8 cellular contexts compared by ENCODE assay signal in genomic region chr14:102319351-102320032, GRCh38. TPM values are rescaled to one million over a fixed set of nuclear protein-coding genes. Genes with fewer than 3 reads are reported as not detected.
A peak's percentile ranks its signal among the peaks of the same experiment; 100 is the strongest.
DNase-seq lines count a peak whose midpoint lies in the region; ATAC-seq and TF ChIP-seq lines count a peak whose summit lies in the region.

Gene ZNF839 (plus strand): TSS chr14:102319746. CDS start chr14:102319766, 20 bp downstream.

- intact Hi-C loops in CD8-positive, alpha-beta T cell (cut with DNase I, micrococcal nuclease) = loop anchor here (1.0 to 10.0 kb wide), 12 partner anchors 14 to 1942 kb away; partner anchors contain the start of genes CINP (in 2 of the 2), HSP90AA1 (in 2 of the 2), MOK (in 2 of the 2) and TECPR2 (in 2 of the 2)

- 1% methylated on average over 71 of the region's 71 CpGs for WGBS in ectodermal cell, 2 experiments

- peak within 1 kb of the TSS; percentile 73 for H3K9ac ChIP-seq in HUES48 (ENCODE audit: low read depth, low read length)

- H3K4me3 ChIP-seq in CD8-positive, alpha-beta T cell (ENCODE audit: low read depth, low read length) = peak within 1 kb of the TSS; percentile 71
- peak within 1 kb of the TSS; percentile 95 for H3K4me3 ChIP-seq in HUES48 (ENCODE audit: low read depth, low read length)
- peak within 1 kb of the TSS; percentile 85 for H3K4me3 ChIP-seq in ectodermal cell (ENCODE audit: insufficient read depth, low read depth, low read length)

- H3K36me3 ChIP-seq in CD8-positive, alpha-beta T cell (ENCODE audit: insufficient read depth, low read length) = no peaks in the 10 kb centered on the region
- H3K36me3 ChIP-seq in HUES48 (ENCODE audit: control insufficient read depth, insufficient read depth, low read length) (no peaks in the 10 kb centered on the region), ectodermal cell (ENCODE audit: control insufficient read depth, insufficient read depth, low read length) (no peaks in the 10 kb centered on the region)

- H3K27me3 ChIP-seq in CD8-positive, alpha-beta T cell (ENCODE audit: insufficient read depth, low read length) = no peaks in the 10 kb centered on the region
- peaks cover 16% of the 10 kb centered on the region for H3K27me3 ChIP-seq in HUES48 (ENCODE audit: control insufficient read depth, insufficient read depth, low read length)
- H3K27me3 ChIP-seq in ectodermal cell (ENCODE audit: control insufficient read depth, insufficient read depth, low read length, poor library complexity, severe bottlenecking) = peaks cover 10% of the 10 kb centered on the region

- H3K9me3 Mint-ChIP-seq in CD8-positive, alpha-beta T cell = no peaks in the 10 kb centered on the region

- H3K27me3 Mint-ChIP-seq in CD8-positive, alpha-beta T cell (ENCODE audit: low read depth) = no peaks in the 10 kb centered on the region

- DNase-seq in CD8-positive, alpha-beta T cell = peak; percentile 87 to 97 (median 94)
- DNase-seq in GM20000 (ENCODE audit: low spot score) (peak; percentile 97), NOMO-1 treated with DMSO at 0.1 percent for 48 hours (lab: John Stamatoyannopoulos, UW; ENCODE audit: unreplicated experiment) (peak; percentile 85), lung microvascular endothelial cell (ENCODE audit: low read depth in 2 of 2) (peak; percentile 88 to 90)
- peak; percentile 99 for DNase-seq in activated CD8-positive, alpha-beta memory T cell treated with anti-CD3 and anti-CD28 coated beads for 24 hours
- peak; percentile 89 to 96 (median 89) for DNase-seq in stimulated activated CD4-positive, alpha-beta T cell treated with anti-CD3 and anti-CD28 coated beads, TNF-alpha, amount 100 ng/mL, for 4 hours (ENCODE audit: low read depth in 3 of 3)

- POLR2A ChIA-PET in CD8-positive, alpha-beta T cell (lab: Charles Lee) = interaction anchor here (0.7 to 3.7 kb wide), 6 partner anchors 14 to 272 kb away, joined by 3 to 12 read pairs (median 3); partner anchors contain the start of gene MOK

- H3K4me1 ChIP-seq in CD8-positive, alpha-beta T cell (ENCODE audit: insufficient read depth, low read length) = peaks cover 40% of the 10 kb centered on the region
- peaks cover 14% of the 10 kb centered on the region for H3K4me1 ChIP-seq in HUES48 (ENCODE audit: control insufficient read depth, insufficient read depth, low read length)
- no peaks in the 10 kb centered on the region for H3K4me1 ChIP-seq in ectodermal cell (ENCODE audit: control insufficient read depth, insufficient read depth, low read length)

- peak; percentile 75 for ATAC-seq in CD8-positive, alpha-beta T cell

- H3K27ac Mint-ChIP-seq in CD8-positive, alpha-beta T cell = peak within 1 kb of the TSS; percentile 98

- H3K27ac ChIP-seq in CD8-positive, alpha-beta T cell (ENCODE audit: low read depth, low read length) = peak within 1 kb of the TSS; percentile 77
- H3K27ac ChIP-seq in HUES48 (ENCODE audit: low read depth, low read length) (peak within 1 kb of the TSS; percentile 51), ectodermal cell (ENCODE audit: insufficient read depth, low read depth, low read length, poor library complexity, severe bottlenecking) (no peak within 1 kb of the TSS)

- peaks cover 12% of the 10 kb centered on the region for H3K36me3 Mint-ChIP-seq in CD8-positive, alpha-beta T cell

- H3K9me3 ChIP-seq in CD8-positive, alpha-beta T cell (ENCODE audit: low read length) = no peaks in the 10 kb centered on the region
- H3K9me3 ChIP-seq in HUES48 (ENCODE audit: control insufficient read depth, insufficient read depth, low read length) (no peaks in the 10 kb centered on the region), ectodermal cell (ENCODE audit: control insufficient read depth, low read length) (no peaks in the 10 kb centered on the region)

- no peak for TF ChIP-seq CTCF in CD8-positive, alpha-beta T cell (IDR thresholded peaks at IDR 0.05)
- no peak for TF ChIP-seq CTCF in GM20000 (IDR thresholded peaks at IDR 0.05; ENCODE audit: extremely low read depth, missing control alignments)

- H3K4me1 Mint-ChIP-seq in CD8-positive, alpha-beta T cell (ENCODE audit: low read depth) = peaks cover 60% of the 10 kb centered on the region

- CTCF ChIA-PET in CD8-positive, alpha-beta T cell (lab: Charles Lee) = interaction anchor here (1.1 to 1.9 kb wide), 2 partner anchors 83 to 231 kb away, joined by 3 to 4 read pairs; no protein-coding TSS in a partner anchor

- H3K4me3 Mint-ChIP-seq in CD8-positive, alpha-beta T cell = peak within 1 kb of the TSS; percentile 93

RNA-seq across cellular contexts. Expression of gene ZNF839, which starts in this region (rescaled TPM):
- 10 to 100 TPM; 25.9 to 28.1 TPM for total RNA-seq in CD8-positive, alpha-beta T cell
- polyA plus RNA-seq in ectodermal cell (2013, experiment 1 of 4) = 16.8 TPM
- 21.8 TPM for polyA plus RNA-seq in ectodermal cell (2013, experiment 2 of 4)
- 13.8 TPM for polyA plus RNA-seq in ectodermal cell (2013, experiment 3 of 4)
- 14.8 TPM for polyA plus RNA-seq in ectodermal cell (2013, experiment 4 of 4)
- total RNA-seq in lung microvascular endothelial cell = 4.0 and 5.0 TPM in 2 replicates
